Comparison of ENCODE assay signal across 14 cellular contexts in genomic region chr19:13427273-13428051, GRCh38.
A peak's percentile ranks its signal among the peaks of the same experiment; 100 is the strongest.
DNase-seq lines count a peak whose midpoint lies in the region; ATAC-seq and TF ChIP-seq lines count a peak whose summit lies in the region.
"Had no signal": no experiment of that assay in that cellular context is flagged by ENCODE, and none has a peak within 500 bp of the region (broad histone marks: within the 10 kb centered on the region; RNA-seq: fewer than 3 reads in every experiment).

No MANE protein-coding gene starts in this region.

- H3K27ac ChIP-seq in cardiac muscle cell (peak overlapping the region; percentile 50), HEK293 (ENCODE audit: extremely low read depth, low read depth, low read length) (no peak overlapping the region)
- H3K27ac ChIP-seq: 22Rv1; BLaER1 treated with 17β-estradiol and CSF1 and Interleukin-3, amounts not matched to agents 10 nM and 100 nM; GM23248 had no signal

- H3K4me3 Mint-ChIP-seq in stimulated activated naive B cell treated with anti-CD40 and anti-IgM and Interleukin-4, amounts not matched to agents 10 μg/mL and 1 μg/mL and 100 μg/mL, for 72 hours = no peak overlapping the region
- H3K4me3 Mint-ChIP-seq in glutamatergic neuron (ENCODE audit: unreplicated experiment) = no peak overlapping the region
- H3K4me3 Mint-ChIP-seq: CD14-positive monocyte; CD4-positive, alpha-beta T cell; CD8-positive, alpha-beta memory T cell had no signal

- peaks cover 12 to 19% of the 10 kb centered on the region in 2 donors for H3K9me3 Mint-ChIP-seq in stimulated activated naive B cell treated with anti-CD40 and anti-IgM and Interleukin-4, amounts not matched to agents 10 μg/mL and 1 μg/mL and 100 μg/mL, for 72 hours
- H3K9me3 Mint-ChIP-seq in glutamatergic neuron (ENCODE audit: unreplicated experiment) = peaks cover 5% of the 10 kb centered on the region

- peak overlapping the region; percentile 22 for H3K27ac Mint-ChIP-seq in stimulated activated naive B cell treated with anti-CD40 and anti-IgM and Interleukin-4, amounts not matched to agents 10 μg/mL and 1 μg/mL and 100 μg/mL, for 72 hours
- H3K27ac Mint-ChIP-seq in glutamatergic neuron (ENCODE audit: unreplicated experiment) = no peak overlapping the region
- H3K27ac Mint-ChIP-seq: CD14-positive monocyte; CD4-positive, alpha-beta T cell; CD8-positive, alpha-beta memory T cell had no signal

- H3K4me1 ChIP-seq in cardiac muscle cell (ENCODE audit: low read depth) (peaks cover 12% of the 10 kb centered on the region), HEK293 (ENCODE audit: control insufficient read depth, insufficient read depth, low read length) (no peaks in the 10 kb centered on the region)
- H3K4me1 ChIP-seq: BE2C had no signal

- H3K27me3 Mint-ChIP-seq in stimulated activated naive B cell treated with anti-CD40 and anti-IgM and Interleukin-4, amounts not matched to agents 10 μg/mL and 1 μg/mL and 100 μg/mL, for 72 hours = peaks cover 40% of the 10 kb centered on the region in 2 donors
- H3K27me3 Mint-ChIP-seq in glutamatergic neuron (ENCODE audit: unreplicated experiment) = peaks cover 7% of the 10 kb centered on the region

- no peaks in the 10 kb centered on the region for H3K4me1 Mint-ChIP-seq in stimulated activated naive B cell treated with anti-CD40 and anti-IgM and Interleukin-4, amounts not matched to agents 10 μg/mL and 1 μg/mL and 100 μg/mL, for 72 hours
- H3K4me1 Mint-ChIP-seq in glutamatergic neuron (ENCODE audit: low read depth, unreplicated experiment) = peaks cover 12% of the 10 kb centered on the region
- H3K4me1 Mint-ChIP-seq: CD14-positive monocyte; CD8-positive, alpha-beta memory T cell had no signal

- POLR2A ChIA-PET in HEK293 (lab: Yijun Ruan, JAX) = no interaction called here

- no peaks in the 10 kb centered on the region for H3K9me3 ChIP-seq in cardiac muscle cell (ENCODE audit: low read depth)
- H3K9me3 ChIP-seq in HEK293 (ENCODE audit: control insufficient read depth, insufficient read depth, low read depth, low read length) = no peaks in the 10 kb centered on the region
- H3K9me3 ChIP-seq: BE2C had no signal

- intact Hi-C loops in Right ventricle myocardium inferior (cut with DNase I) = no loop called here

- no peaks in the 10 kb centered on the region for H3K36me3 ChIP-seq in cardiac muscle cell
- H3K36me3 ChIP-seq in HEK293 (ENCODE audit: control insufficient read depth in 2 of 2, insufficient read depth in 1 of 2, low read length in 2 of 2) = no peaks in the 10 kb centered on the region
- H3K36me3 ChIP-seq: BE2C had no signal

- DNase-seq in cardiac muscle cell (ENCODE audit: low read depth in 1 of 2, low spot score in 1 of 2) (no peak), Right ventricle myocardium inferior (ENCODE audit: missing footprints) (no peak), glutamatergic neuron (no peak), NCI-H1105 (lab: John Stamatoyannopoulos, UW) (no peak)
- no peak for DNase-seq in stimulated activated naive B cell treated with anti-CD40 and anti-IgM and Interleukin-4, amounts not matched to agents 10 μg/mL and 1 μg/mL and 100 μg/mL, for 72 hours
- DNase-seq: CD8-positive, alpha-beta memory T cell; DMS79 treated with DMSO at 0.1 percent for 48 hours had no signal

- peaks cover 2 to 5% of the 10 kb centered on the region in 2 donors for H3K36me3 Mint-ChIP-seq in stimulated activated naive B cell treated with anti-CD40 and anti-IgM and Interleukin-4, amounts not matched to agents 10 μg/mL and 1 μg/mL and 100 μg/mL, for 72 hours
- H3K36me3 Mint-ChIP-seq in glutamatergic neuron (ENCODE audit: unreplicated experiment) = peaks cover 11% of the 10 kb centered on the region
- H3K36me3 Mint-ChIP-seq: CD14-positive monocyte had no signal

- H3K27me3 ChIP-seq in cardiac muscle cell = no peaks in the 10 kb centered on the region
- H3K27me3 ChIP-seq: BE2C; BLaER1 treated with 17β-estradiol and CSF1 and Interleukin-3, amounts not matched to agents 10 nM and 100 nM had no signal

- no peak for ATAC-seq in Right ventricle myocardium inferior
- ATAC-seq in stimulated activated naive B cell treated with anti-CD40 and anti-IgM and Interleukin-4, amounts not matched to agents 10 μg/mL and 1 μg/mL and 100 μg/mL, for 72 hours (replicated peaks) = no peak

- H3K4me3 ChIP-seq in cardiac muscle cell (no peak overlapping the region), HEK293 (ENCODE audit: low read depth, low read length) (no peak overlapping the region)
- H3K4me3 ChIP-seq: BLaER1 treated with 17β-estradiol and CSF1 and Interleukin-3, amounts not matched to agents 10 nM and 100 nM; GM23248 had no signal

- CTCF ChIA-PET in HEK293 (lab: Yijun Ruan, JAX) = interaction anchor here (0.6 to 3.9 kb wide), 5 partner anchors 11 to 449 kb away, joined by 3 to 21 read pairs (median 4); no protein-coding TSS in a partner anchor

- TF ChIP-seq CTCF in cardiac muscle cell (IDR thresholded peaks at IDR 0.05; ENCODE audit: low read depth, low read length) (no peak), HEK293 (tag by site-specific recombination; IDR thresholded peaks at IDR 0.05) (no peak), glutamatergic neuron (IDR thresholded peaks at IDR 0.05; ENCODE audit: partially characterized antibody, unreplicated experiment) (no peak)

TF ChIP-seq in HEK293, 187 proteins besides CTCF, POLR2A, EP300 and RAD21 (continues in another document):
- TF ChIP-seq ZNF830 (tag by site-specific recombination; IDR thresholded peaks at IDR 0.05; ENCODE audit: low read depth) = no peak
- no peak for TF ChIP-seq ZNF2 (tag by site-specific recombination; IDR thresholded peaks at IDR 0.05)
- TF ChIP-seq ZNF518A (tag by site-specific recombination; conservative IDR thresholded peaks at IDR 0.05; ENCODE audit: low read depth) = peak; percentile 59; the same call in 1 of the 2 replicates
- peak; percentile 30 for TF ChIP-seq ZNF555 (tag by site-specific recombination; conservative IDR thresholded peaks at IDR 0.05)
- no peak for TF ChIP-seq SETDB1 (IDR thresholded peaks at IDR 0.05; ENCODE audit: insufficient read length, low read length)
- no peak for TF ChIP-seq OVOL3 (tag by site-specific recombination; IDR thresholded peaks at IDR 0.05)
- no peak for TF ChIP-seq ZBTB7A (tag by site-specific recombination; IDR thresholded peaks at IDR 0.05; ENCODE audit: low read depth)
- no peak; the same call in 1 of the 2 replicates for TF ChIP-seq ZNF394 (tag by site-specific recombination; IDR thresholded peaks at IDR 0.05; ENCODE audit: borderline replicate concordance)
- no peak for TF ChIP-seq ZNF184 (tag by site-specific recombination; IDR thresholded peaks at IDR 0.05)
- no peak for TF ChIP-seq KLF16 (tag by site-specific recombination; IDR thresholded peaks at IDR 0.05)
